Comparison of ENCODE assay signal across 12 cellular contexts in the genomic region with DNA sequence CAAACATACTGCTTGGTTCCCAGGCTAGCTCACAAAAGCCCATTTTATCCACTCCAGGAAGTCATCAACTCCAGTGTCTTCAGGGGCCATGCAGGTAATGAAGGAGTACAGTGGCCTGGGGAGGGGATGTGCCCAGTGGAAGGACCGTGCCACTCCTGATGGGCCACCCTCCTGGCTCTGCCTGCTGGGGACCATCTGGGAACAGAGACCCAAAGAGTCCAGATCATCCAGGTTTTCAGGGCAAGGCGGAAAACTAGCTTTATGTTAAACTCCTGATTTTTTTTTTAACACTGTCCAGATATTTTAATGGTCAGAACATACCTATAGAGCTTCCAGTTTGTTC.
DNase-seq lines count a peak whose midpoint lies in the region; ATAC-seq, FAIRE-seq and TF ChIP-seq lines count a peak whose summit lies in the region.
"Had no signal": no experiment of that assay in that cellular context is flagged by ENCODE, and none has a peak within 500 bp of the region (broad histone marks: within the 10 kb centered on the region; RNA-seq: fewer than 3 reads in every experiment).

No MANE protein-coding gene starts in this region.

- CTCF ChIA-PET in activated CD8-positive, alpha-beta T cell treated with anti-CD3 and anti-CD28 coated beads for 36 hours (lab: Charles Lee) = interaction anchor here (0.8 to 11.3 kb wide), 8 partner anchors 8 to 136 kb away, joined by 3 to 387 read pairs (median 6); no protein-coding TSS in a partner anchor

- no peak overlapping the region for H3K4me3 Mint-ChIP-seq in activated CD8-positive, alpha-beta T cell treated with anti-CD3 and anti-CD28 coated beads for 36 hours
- peak overlapping the region; percentile 71 for H3K4me3 Mint-ChIP-seq in stimulated activated effector memory CD8-positive, alpha-beta T cell treated with anti-CD3 and anti-CD28 coated beads, Interleukin-12 subunit alpha, Interleukin-12 subunit beta, amount 100 ng/mL, for 72 hours

- no peaks in the 10 kb centered on the region for H3K36me3 ChIP-seq in kidney (ENCODE audit: control insufficient read depth in 1 of 2, insufficient read depth in 2 of 2, low read length in 2 of 2)

- H3K9me3 ChIP-seq in kidney (ENCODE audit: control insufficient read depth in 1 of 2, low read length in 2 of 2) = no peaks in the 10 kb centered on the region

- H3K27me3 Mint-ChIP-seq in activated CD8-positive, alpha-beta T cell treated with anti-CD3 and anti-CD28 coated beads for 36 hours = no peaks in the 10 kb centered on the region
- H3K27me3 Mint-ChIP-seq: activated naive CD8-positive, alpha-beta T cell treated with anti-CD3 and anti-CD28 coated beads, Interleukin-2, amount 10 ng/mL, durations not matched to agents 7 days and 5 days had no signal

- no peaks in the 10 kb centered on the region for H3K27me3 ChIP-seq in HL-60 (ENCODE audit: insufficient read depth, poor library complexity, severe bottlenecking)

- H3K27ac ChIP-seq in HL-60 (replicated peaks) = peak overlapping the region; percentile 84
- H3K27ac ChIP-seq in kidney (ENCODE audit: low read depth in 2 of 2, low read length in 2 of 2) = peak overlapping the region; percentile 94 to 99

- no peak overlapping the region for H3K4me3 ChIP-seq in HL-60 (replicated peaks; ENCODE audit: insufficient read depth, low read length)
- H3K4me3 ChIP-seq in kidney (ENCODE audit: low read length in 2 of 2) = peak overlapping the region in 1 of 2 donors; percentile 92

- no peak for ATAC-seq in activated CD8-positive, alpha-beta T cell treated with anti-CD3 and anti-CD28 coated beads for 36 hours
- no peak for ATAC-seq in stimulated activated effector memory CD8-positive, alpha-beta T cell treated with anti-CD3 and anti-CD28 coated beads, Interleukin-12 subunit alpha, Interleukin-12 subunit beta, amount 100 ng/mL, for 72 hours
- ATAC-seq in left lobe of liver = no peak

- peaks cover 25% of the 10 kb centered on the region for H3K36me3 Mint-ChIP-seq in activated CD8-positive, alpha-beta T cell treated with anti-CD3 and anti-CD28 coated beads for 36 hours (ENCODE audit: low read depth)
- peaks cover 40% of the 10 kb centered on the region for H3K36me3 Mint-ChIP-seq in stimulated activated effector memory CD8-positive, alpha-beta T cell treated with anti-CD3 and anti-CD28 coated beads, Interleukin-12 subunit alpha, Interleukin-12 subunit beta, amount 100 ng/mL, for 72 hours

- peaks cover 95% of the 10 kb centered on the region for H3K4me1 Mint-ChIP-seq in activated CD8-positive, alpha-beta T cell treated with anti-CD3 and anti-CD28 coated beads for 36 hours (ENCODE audit: low read depth)
- H3K4me1 Mint-ChIP-seq in stimulated activated effector memory CD8-positive, alpha-beta T cell treated with anti-CD3 and anti-CD28 coated beads, Interleukin-12 subunit alpha, Interleukin-12 subunit beta, amount 100 ng/mL, for 72 hours = peaks cover 93% of the 10 kb centered on the region

- FAIRE-seq in kidney (lab: Jason Lieb, UNC) = no peak
- no peak for FAIRE-seq in D721Med (lab: Jason Lieb, UNC)
- FAIRE-seq: islet of Langerhans, TTC549 had no signal

- peak overlapping the region; percentile 92 for H3K27ac Mint-ChIP-seq in activated CD8-positive, alpha-beta T cell treated with anti-CD3 and anti-CD28 coated beads for 36 hours
- H3K27ac Mint-ChIP-seq in stimulated activated effector memory CD8-positive, alpha-beta T cell treated with anti-CD3 and anti-CD28 coated beads, Interleukin-12 subunit alpha, Interleukin-12 subunit beta, amount 100 ng/mL, for 72 hours = peak overlapping the region; percentile 30

- intact Hi-C loops in activated CD8-positive, alpha-beta T cell treated with anti-CD3 and anti-CD28 coated beads for 36 hours (cut with micrococcal nuclease) = loop anchor here (5.0 kb wide), 1 partner anchor 135 kb away; no protein-coding TSS in a partner anchor
- intact Hi-C loops in kidney (cut with DNase I) = loop anchor here (5.0 kb wide), 1 partner anchor 40 kb away; no protein-coding TSS in a partner anchor

- POLR2A ChIA-PET in activated CD8-positive, alpha-beta T cell treated with anti-CD3 and anti-CD28 coated beads for 36 hours (lab: Charles Lee) = interaction anchor here (1.5 to 3.4 kb wide), 3 partner anchors 36 to 44 kb away, joined by 5 to 28 read pairs (median 12); no protein-coding TSS in a partner anchor

- H3K9ac ChIP-seq in kidney (ENCODE audit: low read length in 2 of 2) = peak overlapping the region; percentile 61 to 85

- no peak for TF ChIP-seq CTCF in HL-60 (IDR thresholded peaks at IDR 0.05; ENCODE audit: insufficient read depth, low read length)
- TF ChIP-seq CTCF in activated CD8-positive, alpha-beta T cell treated with anti-CD3 and anti-CD28 coated beads for 36 hours (IDR thresholded peaks at IDR 0.05) = no peak
- TF ChIP-seq CTCF in kidney (IDR thresholded peaks at IDR 0.05; ENCODE audit: borderline replicate concordance, extremely low read depth, insufficient read depth) = no peak
- TF ChIP-seq CTCF in D721Med (IDR thresholded peaks at IDR 0.05; ENCODE audit: insufficient read depth, missing control alignments) = no peak

- DNase-seq in HL-60 (ENCODE audit: low read depth in 1 of 2, low spot score in 1 of 2) (no peak), kidney (no peak), D721Med (ENCODE audit: insufficient read length, low spot score) (no peak), left lobe of liver (ENCODE audit: low spot score) (no peak), cerebellum (ENCODE audit: low spot score) (no peak)
- no peak for DNase-seq in activated CD8-positive, alpha-beta T cell treated with anti-CD3 and anti-CD28 coated beads for 36 hours
- no peak for DNase-seq in stimulated activated effector memory CD8-positive, alpha-beta T cell treated with anti-CD3 and anti-CD28 coated beads, Interleukin-12 subunit alpha, Interleukin-12 subunit beta, amount 100 ng/mL, for 72 hours (ENCODE audit: low spot score in 2 of 2)
- DNase-seq: activated naive CD8-positive, alpha-beta T cell treated with anti-CD3 and anti-CD28 coated beads, Interleukin-2, amount 10 ng/mL, durations not matched to agents 7 days and 5 days; NCI-H1105; NK-92 treated with Interleukin-12 subunit alpha and Interleukin-12 subunit beta, amount 100 ng/mL, for 24 hours had no signal

- H3K4me1 ChIP-seq in kidney (ENCODE audit: control insufficient read depth in 1 of 2, insufficient read depth in 1 of 2, low read depth in 1 of 2, low read length in 2 of 2) = peaks cover 56 to 72% of the 10 kb centered on the region in 2 donors

- no peaks in the 10 kb centered on the region for H3K9me3 Mint-ChIP-seq in activated CD8-positive, alpha-beta T cell treated with anti-CD3 and anti-CD28 coated beads for 36 hours
- H3K9me3 Mint-ChIP-seq in stimulated activated effector memory CD8-positive, alpha-beta T cell treated with anti-CD3 and anti-CD28 coated beads, Interleukin-12 subunit alpha, Interleukin-12 subunit beta, amount 100 ng/mL, for 72 hours = no peaks in the 10 kb centered on the region
- H3K9me3 Mint-ChIP-seq: activated naive CD8-positive, alpha-beta T cell treated with anti-CD3 and anti-CD28 coated beads, Interleukin-2, amount 10 ng/mL, durations not matched to agents 7 days and 5 days had no signal
